Comparison of ENCODE assay signal across 8 cellular contexts in genomic region chrX:153687121-153688039, GRCh38. TPM values are rescaled to one million over a fixed set of nuclear protein-coding genes. Genes with fewer than 3 reads are reported as not detected.
DNase-seq lines count a peak whose midpoint lies in the region; ATAC-seq and TF ChIP-seq lines count a peak whose summit lies in the region.

Gene SLC6A8, plus strand, starts transcription at chrX:153687926. Its CDS starts 649 bp downstream, at chrX:153688575.

- H4K8ac ChIP-seq in neuronal stem cell (ENCODE audit: low read depth, low read length): peak within 1 kb of the TSS; percentile 96

- H2BK12ac ChIP-seq in neuronal stem cell (ENCODE audit: low read length): no peak within 1 kb of the TSS

- peak within 1 kb of the TSS; percentile 98 for H2BK5ac ChIP-seq in neuronal stem cell (ENCODE audit: low read length)

- peaks cover 8 to 28% of the 10 kb centered on the region in 2 donors for H3K36me3 ChIP-seq in neuronal stem cell (replicated peaks in 1 of 2; ENCODE audit: control insufficient read depth in 2 of 2, insufficient read depth in 2 of 2, low read length in 2 of 2)
- no peaks in the 10 kb centered on the region for H3K36me3 ChIP-seq in vagina

- H3K27me3 ChIP-seq in foreskin keratinocyte (no peaks in the 10 kb centered on the region), neuronal stem cell (ENCODE audit: control insufficient read depth in 3 of 3, insufficient read depth in 3 of 3, low read depth in 1 of 3, low read length in 3 of 3) (no peaks in the 10 kb centered on the region), vagina (no peaks in the 10 kb centered on the region)

- no peak within 1 kb of the TSS for H2BK15ac ChIP-seq in neuronal stem cell (ENCODE audit: low read length)

- ATAC-seq in foreskin keratinocyte (peak; percentile 57), HG02840 (IDR thresholded peaks at IDR 0.05; ENCODE audit: low FRiP score, unreplicated experiment) (no peak)

- H3K36me3 Mint-ChIP-seq in activated T-helper 2 cell treated with anti-CD3 and anti-CD28 coated beads, Interferon-gamma antibody, Interleukin-2, Interleukin-4, amounts not matched to agents 10 μg/mL and 5 μg/mL and 100 μg/mL, durations not matched to agents 14 hours and 24 hours and 36 hours (ENCODE audit: low read depth): no peaks in the 10 kb centered on the region

- intact Hi-C loops in activated T-helper 2 cell treated with anti-CD3 and anti-CD28 coated beads, Interferon-gamma antibody, Interleukin-2, Interleukin-4, amounts not matched to agents 10 μg/mL and 5 μg/mL and 100 μg/mL, durations not matched to agents 14 hours and 24 hours and 36 hours (cut with micrococcal nuclease): no loop called here
- intact Hi-C loops in vagina (cut with DNase I): no loop called here

- peak within 1 kb of the TSS; percentile 77 for H3K4me2 ChIP-seq in neuronal stem cell (ENCODE audit: insufficient read depth, low read length, poor library complexity, severe bottlenecking)

- no peak within 1 kb of the TSS for H4K91ac ChIP-seq in neuronal stem cell (ENCODE audit: low read depth, low read length, poor library complexity)

- H2AFZ ChIP-seq in neuronal stem cell (ENCODE audit: low read length): no peak within 1 kb of the TSS

- TF ChIP-seq CTCF in GM12875 (IDR thresholded peaks at IDR 0.05; ENCODE audit: borderline replicate concordance, insufficient read depth, low read depth, low read length): peak; percentile 47
- no peak for TF ChIP-seq CTCF in foreskin keratinocyte (conservative IDR thresholded peaks at IDR 0.05)
- no peak for TF ChIP-seq CTCF in vagina (IDR thresholded peaks at IDR 0.05)

- H3K23ac ChIP-seq in neuronal stem cell (ENCODE audit: low read depth, low read length, poor library complexity): no peak within 1 kb of the TSS

- H3K9me3 ChIP-seq in neuronal stem cell (replicated peaks in 1 of 2; ENCODE audit: control insufficient read depth in 2 of 2, insufficient read depth in 1 of 2, low read depth in 1 of 2, low read length in 2 of 2): peaks cover 0 to 2% of the 10 kb centered on the region in 2 donors
- H3K9me3 ChIP-seq in vagina: no peaks in the 10 kb centered on the region

- no CpG with 5 or more reads among the region's 66 CpGs for WGBS in neuronal stem cell (ENCODE audit: extremely low coverage in 2 of 2, insufficient read length in 2 of 2, insufficient replicate concordance in 1 of 2), 2 donors

- H3K4me3 ChIP-seq in GM12875 (ENCODE audit: low read depth, low read length): no peak within 1 kb of the TSS
- H3K4me3 ChIP-seq in neuronal stem cell (ENCODE audit: low read length in 2 of 2): peak within 1 kb of the TSS; percentile 62 to 96
- peak within 1 kb of the TSS; percentile 39 to 46 for H3K4me3 ChIP-seq in vagina

- no peaks in the 10 kb centered on the region for H3K4me1 Mint-ChIP-seq in activated T-helper 2 cell treated with anti-CD3 and anti-CD28 coated beads, Interferon-gamma antibody, Interleukin-2, Interleukin-4, amounts not matched to agents 10 μg/mL and 5 μg/mL and 100 μg/mL, durations not matched to agents 14 hours and 24 hours and 36 hours (ENCODE audit: low read depth)

- H2AK5ac ChIP-seq in neuronal stem cell (ENCODE audit: low read depth, low read length): peak within 1 kb of the TSS; percentile 63

- DNase-seq in ACHN (peak; percentile 52), NCI-H510A treated with DMSO at 0.1 percent for 48 hours (lab: John Stamatoyannopoulos, UW) (peak; percentile 17), foreskin keratinocyte (no peak), neuronal stem cell (ENCODE audit: low spot score) (no peak), vagina (ENCODE audit: extremely low spot score in 2 of 2) (no peak)
- no peak for DNase-seq in activated T-helper 2 cell treated with anti-CD3 and anti-CD28 coated beads, Interferon-gamma antibody, Interleukin-2, Interleukin-4, amounts not matched to agents 10 μg/mL and 5 μg/mL and 100 μg/mL, durations not matched to agents 14 hours and 24 hours and 36 hours (ENCODE audit: low spot score)

- no peak within 1 kb of the TSS for H3K4ac ChIP-seq in neuronal stem cell (ENCODE audit: low read length)

- H3K9me3 Mint-ChIP-seq in activated T-helper 2 cell treated with anti-CD3 and anti-CD28 coated beads, Interferon-gamma antibody, Interleukin-2, Interleukin-4, amounts not matched to agents 10 μg/mL and 5 μg/mL and 100 μg/mL, durations not matched to agents 14 hours and 24 hours and 36 hours: no peaks in the 10 kb centered on the region

- H3K9ac ChIP-seq in neuronal stem cell (ENCODE audit: low read depth, low read length, poor library complexity): peak within 1 kb of the TSS; percentile 88

- no peak within 1 kb of the TSS for H3K27ac Mint-ChIP-seq in activated T-helper 2 cell treated with anti-CD3 and anti-CD28 coated beads, Interferon-gamma antibody, Interleukin-2, Interleukin-4, amounts not matched to agents 10 μg/mL and 5 μg/mL and 100 μg/mL, durations not matched to agents 14 hours and 24 hours and 36 hours

- peak in 1 of 2 donors; percentile 22 for TF ChIP-seq POLR2A in vagina (IDR thresholded peaks at IDR 0.05)

- peaks cover 14% of the 10 kb centered on the region for H3K79me1 ChIP-seq in neuronal stem cell (ENCODE audit: low read depth, low read length)

- H3K27me3 Mint-ChIP-seq in activated T-helper 2 cell treated with anti-CD3 and anti-CD28 coated beads, Interferon-gamma antibody, Interleukin-2, Interleukin-4, amounts not matched to agents 10 μg/mL and 5 μg/mL and 100 μg/mL, durations not matched to agents 14 hours and 24 hours and 36 hours (ENCODE audit: low read depth): peaks cover 17% of the 10 kb centered on the region

- in situ Hi-C loops in ACHN (cut with HindIII; ENCODE audit: low pct_ligation_motif_present, low pct_unique_long_range_greater_than_20kb, low sequenced_read_pairs): no loop called here

- peak within 1 kb of the TSS; percentile 70 for H3K4me3 Mint-ChIP-seq in activated T-helper 2 cell treated with anti-CD3 and anti-CD28 coated beads, Interferon-gamma antibody, Interleukin-2, Interleukin-4, amounts not matched to agents 10 μg/mL and 5 μg/mL and 100 μg/mL, durations not matched to agents 14 hours and 24 hours and 36 hours (ENCODE audit: low read depth)

- peaks cover 4% of the 10 kb centered on the region for H3K4me1 ChIP-seq in foreskin keratinocyte
- peaks cover 16 to 23% of the 10 kb centered on the region in 2 donors for H3K4me1 ChIP-seq in neuronal stem cell (ENCODE audit: control insufficient read depth in 2 of 2, insufficient read depth in 1 of 2, low read depth in 1 of 2, low read length in 2 of 2)
- H3K4me1 ChIP-seq in vagina: peaks cover 15% of the 10 kb centered on the region

- H2BK120ac ChIP-seq in neuronal stem cell (ENCODE audit: low read depth, low read length): no peak within 1 kb of the TSS

- no peak within 1 kb of the TSS for H3K27ac ChIP-seq in foreskin keratinocyte
- H3K27ac ChIP-seq in neuronal stem cell (replicated peaks; ENCODE audit: low read length): peak within 1 kb of the TSS; percentile 97
- H3K27ac ChIP-seq in vagina: peak within 1 kb of the TSS; percentile 39

- H3K14ac ChIP-seq in neuronal stem cell (ENCODE audit: low read length): peak within 1 kb of the TSS; percentile 38

- H3K18ac ChIP-seq in neuronal stem cell (ENCODE audit: low read length): peak within 1 kb of the TSS; percentile 90

RNA-seq across cellular contexts. Expression of gene SLC6A8, which starts in this region (rescaled TPM):
- 2.2 and 2.5 TPM in 2 replicates for total RNA-seq in activated T-helper 2 cell treated with anti-CD3 and anti-CD28 coated beads, Interferon-gamma antibody, Interleukin-2, Interleukin-4, amounts not matched to agents 10 μg/mL and 5 μg/mL and 100 μg/mL, durations not matched to agents 14 hours and 24 hours and 36 hours
- total RNA-seq in foreskin keratinocyte (40.0 and 43.4 TPM in 2 replicates), vagina (29.2 TPM)
- polyA plus RNA-seq in foreskin keratinocyte: 34.2 and 34.8 TPM in 2 replicates
- polyA plus RNA-seq in neuronal stem cell (2013, experiment 1 of 2): 122 TPM
- polyA plus RNA-seq in neuronal stem cell (2013, experiment 2 of 2): 123 TPM

Comparison
In these comparisons a context has a peak if more than half of its experiments do, and no peak if none do; other contexts are left out.
1. DNase-seq: peak in ACHN (single experiment) and NCI-H510A treated with DMSO at 0.1 percent for 48 hours (single experiment); none in activated T-helper 2 cell treated with anti-CD3 and anti-CD28 coated beads, Interferon-gamma antibody, Interleukin-2, Interleukin-4, amounts not matched to agents 10 μg/mL and 5 μg/mL and 100 μg/mL, durations not matched to agents 14 hours and 24 hours and 36 hours (single experiment), foreskin keratinocyte (0 of 2), neuronal stem cell (single experiment) and vagina (0 of 2).